ENCODE assay signal across 11 cellular contexts in genomic region chr7:538764-539685, GRCh38. TPM values are rescaled to one million over a fixed set of nuclear protein-coding genes. Genes with fewer than 3 reads are reported as not detected.
DNase-seq lines count a peak whose midpoint lies in the region; ATAC-seq and TF ChIP-seq lines count a peak whose summit lies in the region.
"Had no signal": no experiment of that assay in that cellular context is flagged by ENCODE, and none has a peak within 500 bp of the region (broad histone marks: within the 10 kb centered on the region; RNA-seq: fewer than 3 reads in every experiment).

No MANE protein-coding gene starts in this region.

- H3K4ac ChIP-seq in mesenchymal stem cell (ENCODE audit: low read depth in 1 of 2, low read length in 2 of 2): peak overlapping the region; percentile 86 to 94

- TF ChIP-seq CTCF in body of pancreas (IDR thresholded peaks at IDR 0.05) (no peak), vagina (IDR thresholded peaks at IDR 0.05) (no peak), dorsolateral prefrontal cortex (IDR thresholded peaks at IDR 0.05 in 54 of 56, conservative IDR thresholded peaks at IDR 0.05 in 2 of 56; ENCODE audit: low read depth in 1 of 56, partially characterized antibody in 56 of 56) (no peak)

- TF ChIP-seq POLR2A in body of pancreas (IDR thresholded peaks at IDR 0.05): no peak
- TF ChIP-seq POLR2A in vagina (IDR thresholded peaks at IDR 0.05): no peak

- H2BK15ac ChIP-seq in mesenchymal stem cell (ENCODE audit: low read depth, poor library complexity, severe bottlenecking): peak overlapping the region; percentile 91

- 77 to 90% methylated on average over 9 to 27 of the region's 37 CpGs for WGBS in body of pancreas, 2 donors
- WGBS in mesenchymal stem cell: 67% methylated on average over 27 of the region's 37 CpGs

- no peak overlapping the region for H3K4me3 ChIP-seq in body of pancreas
- H3K4me3 ChIP-seq in mesenchymal stem cell (ENCODE audit: insufficient read depth in 1 of 2, low read depth in 1 of 2, low read length in 2 of 2): no peak overlapping the region
- H3K4me3 ChIP-seq in vagina: no peak overlapping the region
- no peak overlapping the region for H3K4me3 ChIP-seq in dorsolateral prefrontal cortex
- H3K4me3 ChIP-seq: cardiac muscle cell had no signal

- no peak overlapping the region for H2AFZ ChIP-seq in mesenchymal stem cell (ENCODE audit: low read depth, low read length)

- no peak overlapping the region for H3K23ac ChIP-seq in mesenchymal stem cell (ENCODE audit: low read length in 2 of 2)

- peak overlapping the region in 1 of 2 experiments; percentile 78 for H3K14ac ChIP-seq in mesenchymal stem cell (ENCODE audit: low read length in 2 of 2)

- peak overlapping the region; percentile 93 for H4K8ac ChIP-seq in mesenchymal stem cell (ENCODE audit: low read length)

- H3K27me3 ChIP-seq in body of pancreas (no peaks in the 10 kb centered on the region), mesenchymal stem cell (ENCODE audit: control insufficient read depth in 1 of 2, insufficient read depth in 1 of 2, low read length in 2 of 2) (peaks cover 0 to 11% of the 10 kb centered on the region in 2 experiments), vagina (no peaks in the 10 kb centered on the region), dorsolateral prefrontal cortex (no peaks in the 10 kb centered on the region)
- H3K27me3 ChIP-seq: cardiac muscle cell had no signal

- H2BK5ac ChIP-seq in mesenchymal stem cell (ENCODE audit: low read depth, low read length, poor library complexity, severe bottlenecking): peak overlapping the region; percentile 80

- H3K9ac ChIP-seq in mesenchymal stem cell (ENCODE audit: low read length): no peak overlapping the region

- ATAC-seq in body of pancreas (peak; percentile 8), GM19463 (IDR thresholded peaks at IDR 0.05; ENCODE audit: unreplicated experiment) (no peak)
- ATAC-seq: activated T-cell treated with anti-CD3 and anti-CD28 coated beads, Interleukin-2, amount 50 U/mL, for 4 hours had no signal

- peak overlapping the region; percentile 97 for H2BK120ac ChIP-seq in mesenchymal stem cell (ENCODE audit: low read depth, low read length)

- peak overlapping the region; percentile 90 to 95 for H3K18ac ChIP-seq in mesenchymal stem cell (ENCODE audit: low read depth in 1 of 2, low read length in 2 of 2)

- no peak overlapping the region for H3K4me2 ChIP-seq in mesenchymal stem cell (ENCODE audit: low read length, poor library complexity, severe bottlenecking)

- peak overlapping the region; percentile 96 for H2BK12ac ChIP-seq in mesenchymal stem cell (ENCODE audit: low read length in 2 of 2)

- H3K36me3 ChIP-seq in body of pancreas (replicated peaks in 1 of 2; ENCODE audit: insufficient read depth in 1 of 2, low read depth in 2 of 2) (no peaks in the 10 kb centered on the region), mesenchymal stem cell (ENCODE audit: control insufficient read depth in 1 of 2, insufficient read depth in 2 of 2, low read depth in 1 of 2, low read length in 2 of 2) (peaks cover 0 to 3% of the 10 kb centered on the region in 2 experiments), vagina (no peaks in the 10 kb centered on the region)
- H3K36me3 ChIP-seq: cardiac muscle cell had no signal

- DNase-seq in SIG-M5 treated with dmso at 0.1 percent for 504 hours (lab: John Stamatoyannopoulos, UW; ENCODE audit: unreplicated experiment) (peak; percentile 22), SIG-M5 (lab: John Stamatoyannopoulos, UW) (no peak), body of pancreas (peak in 1 of 4 donors; percentile 31), mesenchymal stem cell (peak; percentile 26), vagina (ENCODE audit: extremely low spot score in 2 of 2) (no peak), dorsolateral prefrontal cortex (no peak), NCI-H2029 treated with DMSO at 0.1 percent for 48 hours (lab: John Stamatoyannopoulos, UW) (no peak)
- DNase-seq: activated T-cell treated with anti-CD3 and anti-CD28 coated beads, Interleukin-2, amount 50 U/mL, for 4 hours; RPMI8226 had no signal

- intact Hi-C loops in body of pancreas (cut with DNase I) (no loop called here), vagina (cut with DNase I) (no loop called here), dorsolateral prefrontal cortex (cut with DNase I) (no loop called here)

- H3K27ac ChIP-seq in body of pancreas (peak overlapping the region; percentile 67 to 85 (median 82)), mesenchymal stem cell (ENCODE audit: low read length, poor library complexity, severe bottlenecking) (peak overlapping the region; percentile 68), vagina (peak overlapping the region; percentile 26), dorsolateral prefrontal cortex (no peak overlapping the region)

- H4K91ac ChIP-seq in mesenchymal stem cell (ENCODE audit: low read length): peak overlapping the region; percentile 94

- no peaks in the 10 kb centered on the region for H3K79me1 ChIP-seq in mesenchymal stem cell (replicated peaks; ENCODE audit: low read length, poor library complexity, severe bottlenecking)

- H3K9me3 ChIP-seq in body of pancreas: no peaks in the 10 kb centered on the region
- no peaks in the 10 kb centered on the region for H3K9me3 ChIP-seq in mesenchymal stem cell (ENCODE audit: control insufficient read depth, low read length)
- no peaks in the 10 kb centered on the region for H3K9me3 ChIP-seq in vagina

- H3K4me1 ChIP-seq in body of pancreas: peaks cover 27% of the 10 kb centered on the region
- peaks cover 50% of the 10 kb centered on the region for H3K4me1 ChIP-seq in mesenchymal stem cell (ENCODE audit: control insufficient read depth, insufficient read depth, low read depth, low read length)
- H3K4me1 ChIP-seq in vagina: peaks cover 34% of the 10 kb centered on the region

- peak overlapping the region; percentile 95 for H2AK5ac ChIP-seq in mesenchymal stem cell (ENCODE audit: low read length, severe bottlenecking)

RNA-seq across cellular contexts. Expression of gene PDGFA, which starts 19.4 kb away (rescaled TPM):
- 10 to 100 TPM; 58.6 to 59.3 TPM for total RNA-seq in body of pancreas
- 23.5 TPM for polyA plus RNA-seq in mesenchymal stem cell (2013, experiment 1 of 2)
- 22.9 TPM for polyA plus RNA-seq in mesenchymal stem cell (2013, experiment 2 of 2)
- 31.2 TPM for total RNA-seq in vagina
- total RNA-seq in dorsolateral prefrontal cortex: 100 to 1,000 TPM in 1 of 120 experiments, 10 to 100 TPM in 119; 30.5 to 103 (median 48.6) TPM

Comparison
In these comparisons a context has a peak if more than half of its experiments do, and no peak if none do; other contexts are left out.
1. DNase-seq: peak in SIG-M5 treated with dmso at 0.1 percent for 504 hours (single experiment) and mesenchymal stem cell (single experiment); none in SIG-M5 (single experiment), vagina (0 of 2), dorsolateral prefrontal cortex (0 of 10) and NCI-H2029 treated with DMSO at 0.1 percent for 48 hours (single experiment).
2. H3K27ac ChIP-seq: peak in body of pancreas (4 of 4), mesenchymal stem cell (single experiment) and vagina (single experiment); none in dorsolateral prefrontal cortex (0 of 59).